Comparison of ENCODE assay signal across 1 cellular context in genomic region chrX:108186811-108187210, GRCh38.
A peak's percentile ranks its signal among the peaks of the same experiment; 100 is the strongest.
TF ChIP-seq lines count a peak whose summit lies in the region.

No MANE protein-coding gene starts in this region.

TF ChIP-seq in HepG2, 621 proteins besides CTCF, POLR2A, EP300 and RAD21 (continued from another document):
- TF ChIP-seq E2F2 (CRISPR knock-in tag; IDR thresholded peaks at IDR 0.05; ENCODE audit: borderline replicate concordance) (no peak), ZFX (CRISPR knock-in tag; IDR thresholded peaks at IDR 0.05; ENCODE audit: low read depth) (no peak), POLR2AphosphoS2 (IDR thresholded peaks at IDR 0.05; ENCODE audit: low read depth, low read length) (no peak), RARA (CRISPR knock-in tag; IDR thresholded peaks at IDR 0.05) (peak; percentile 58), ETV5 (CRISPR knock-in tag; IDR thresholded peaks at IDR 0.05; ENCODE audit: borderline replicate concordance) (peak; percentile 73; the same call in 1 of the 2 replicates), PRMT3 (CRISPR knock-in tag; IDR thresholded peaks at IDR 0.05; ENCODE audit: borderline replicate concordance, low read depth) (no peak), ARID5B (CRISPR knock-in tag; IDR thresholded peaks at IDR 0.05) (peak; percentile 33; the same call in 1 of the 2 replicates), HOMEZ (CRISPR knock-in tag; IDR thresholded peaks at IDR 0.05; ENCODE audit: low read depth) (0 out of 2 replicates have a peak, but pooled peaks have one; percentile 25), KDM2A (CRISPR knock-in tag; IDR thresholded peaks at IDR 0.05; ENCODE audit: borderline replicate concordance, low read depth) (no peak), NPAS2 (CRISPR knock-in tag; IDR thresholded peaks at IDR 0.05; ENCODE audit: borderline replicate concordance) (no peak), GABPA (IDR thresholded peaks at IDR 0.05; ENCODE audit: low read depth, low read length) (no peak), GABPA (CRISPR knock-in tag; IDR thresholded peaks at IDR 0.05; ENCODE audit: low read depth) (peak; percentile 39; the same call in 1 of the 2 replicates), ZNF737 (CRISPR knock-in tag; IDR thresholded peaks at IDR 0.05; ENCODE audit: borderline replicate concordance) (no peak), NCOA1 (CRISPR knock-in tag; IDR thresholded peaks at IDR 0.05) (no peak), ZFP36 (IDR thresholded peaks at IDR 0.05; ENCODE audit: borderline replicate concordance, low read depth, low read length, partially characterized antibody) (no peak), FOSL1 (CRISPR knock-in tag; IDR thresholded peaks at IDR 0.05; ENCODE audit: borderline replicate concordance) (peak; percentile 47; the same call in 1 of the 2 replicates), ATF7 (IDR thresholded peaks at IDR 0.05) (no peak), ATF7 (CRISPR knock-in tag; IDR thresholded peaks at IDR 0.05) (no peak), FOSL2 (CRISPR knock-in tag; IDR thresholded peaks at IDR 0.05) (peak; percentile 90)
TF ChIP-seq in HepG2: peak in this region for 8.
